Comparison of ENCODE assay signal across 21 cellular contexts in genomic region chr12:49917126-49917787, GRCh38. TPM values are rescaled to one million over a fixed set of nuclear protein-coding genes. Genes with fewer than 3 reads are reported as not detected.
A peak's percentile ranks its signal among the peaks of the same experiment; 100 is the strongest.
DNase-seq lines count a peak whose midpoint lies in the region; ATAC-seq, FAIRE-seq and TF ChIP-seq lines count a peak whose summit lies in the region.
"Had no signal": no experiment of that assay in that cellular context is flagged by ENCODE, and none has a peak within 500 bp of the region (broad histone marks: within the 10 kb centered on the region; RNA-seq: fewer than 3 reads in every experiment).

No MANE protein-coding gene starts in this region.

- H3K4me2 ChIP-seq in MM.1S (ENCODE audit: low read depth, low read length): no peak overlapping the region
- H3K4me2 ChIP-seq in GM23248 (ENCODE audit: unreplicated experiment): no peak overlapping the region
- H3K4me2 ChIP-seq: BLaER1 had no signal

- H3K27ac ChIP-seq in MM.1S (ENCODE audit: low read length) (no peak overlapping the region), GM23248 (no peak overlapping the region)
- H3K27ac ChIP-seq: BLaER1, Peyer's patch had no signal

- no peaks in the 10 kb centered on the region for H3K9me3 Mint-ChIP-seq in nephron
- H3K9me3 Mint-ChIP-seq: CD4-positive, alpha-beta memory T cell had no signal

- H3K9ac ChIP-seq in MM.1S (ENCODE audit: low read length): no peak overlapping the region
- H3K9ac ChIP-seq in GM23248: no peak overlapping the region
- H3K9ac ChIP-seq: BLaER1 had no signal

- H3K36me3 ChIP-seq in MM.1S (replicated peaks; ENCODE audit: insufficient read depth, low read length) (no peaks in the 10 kb centered on the region), GM23248 (ENCODE audit: low read depth) (no peaks in the 10 kb centered on the region)
- H3K36me3 ChIP-seq: BLaER1, Peyer's patch had no signal

- in situ Hi-C loops in GM23248 (cut with MboI): no loop called here

- H3K27ac Mint-ChIP-seq in nephron: peak overlapping the region; percentile 14 to 46 (median 34)
- H3K27ac Mint-ChIP-seq: CD4-positive, alpha-beta memory T cell had no signal

- FAIRE-seq in D721Med (lab: Jason Lieb, UNC): peak; percentile 35
- FAIRE-seq: K562 had no signal

- H3K36me3 Mint-ChIP-seq in nephron (ENCODE audit: low read depth): no peaks in the 10 kb centered on the region
- H3K36me3 Mint-ChIP-seq: CD4-positive, alpha-beta memory T cell had no signal

- no peaks in the 10 kb centered on the region for H4K20me1 ChIP-seq in MM.1S (ENCODE audit: insufficient read depth, low read length)
- no peaks in the 10 kb centered on the region for H4K20me1 ChIP-seq in GM23248 (ENCODE audit: insufficient read depth)
- H4K20me1 ChIP-seq: BLaER1 had no signal

- H3F3A ChIP-seq in MM.1S (ENCODE audit: insufficient read depth, low read length) (no peaks in the 10 kb centered on the region), GM23248 (ENCODE audit: insufficient read depth) (0 out of 2 replicates have a peak, but pooled peaks cover 6% of the 10 kb centered on the region)

- H3K9me2 ChIP-seq in MM.1S (replicated peaks; ENCODE audit: insufficient read depth, low read length) (no peaks in the 10 kb centered on the region), GM23248 (ENCODE audit: insufficient read depth) (no peaks in the 10 kb centered on the region)

- H3K27me3 ChIP-seq in MM.1S (replicated peaks; ENCODE audit: insufficient read depth, low read length) (no peaks in the 10 kb centered on the region), GM23248 (replicated peaks; ENCODE audit: insufficient read depth) (no peaks in the 10 kb centered on the region)
- H3K27me3 ChIP-seq: BLaER1, Peyer's patch had no signal

- H3K27me3 Mint-ChIP-seq in nephron (ENCODE audit: low read depth): peaks cover 16% of the 10 kb centered on the region

- peak overlapping the region in 1 of 3 experiments; percentile 14 for H3K4me3 Mint-ChIP-seq in nephron
- H3K4me3 Mint-ChIP-seq: CD4-positive, alpha-beta memory T cell had no signal

- H3K4me3 ChIP-seq in epithelial cell of esophagus (ENCODE audit: low read length): no peak overlapping the region
- H3K4me3 ChIP-seq in MM.1S (ENCODE audit: low read length): no peak overlapping the region
- no peak overlapping the region for H3K4me3 ChIP-seq in GM23248
- H3K4me3 ChIP-seq: BLaER1, K562, Peyer's patch had no signal

- H3K4me1 ChIP-seq in MM.1S (ENCODE audit: low read length) (no peaks in the 10 kb centered on the region), GM23248 (ENCODE audit: insufficient read depth) (peaks cover 10% of the 10 kb centered on the region)
- H3K4me1 ChIP-seq: BLaER1, Peyer's patch had no signal

- TF ChIP-seq CTCF in D721Med (IDR thresholded peaks at IDR 0.05; ENCODE audit: insufficient read depth, missing control alignments): no peak
- no peak for TF ChIP-seq CTCF in epithelial cell of esophagus (IDR thresholded peaks at IDR 0.05; ENCODE audit: insufficient read depth, low read depth, low read length, missing control alignments)
- no peak for TF ChIP-seq CTCF in nephron (IDR thresholded peaks at IDR 0.05; ENCODE audit: unreplicated experiment in 3 of 3)
- TF ChIP-seq CTCF in MM.1S (IDR thresholded peaks at IDR 0.05; ENCODE audit: low read length): no peak
- TF ChIP-seq CTCF in omental fat pad (IDR thresholded peaks at IDR 0.05): no peak

- DNase-seq in D721Med (ENCODE audit: insufficient read length, low spot score): peak; percentile 78
- DNase-seq in NCI-H82 (lab: John Stamatoyannopoulos, UW): peak; percentile 96
- peak; percentile 35 for DNase-seq in epithelial cell of esophagus (ENCODE audit: low read depth)
- DNase-seq in MM.1S: no peak
- no peak for DNase-seq in NCI-H146 treated with DMSO at 0.1 percent for 48 hours (lab: John Stamatoyannopoulos, UW; ENCODE audit: unreplicated experiment)
- no peak for DNase-seq in omental fat pad (ENCODE audit: low spot score)
- no peak for DNase-seq in GM23248
- DNase-seq: CD4-positive, alpha-beta memory T cell; DMS79 treated with DMSO at 0.1 percent for 48 hours; H7; MV-4-11; NCI-H1417 treated with DMSO at 0.1 percent for 48 hours; NCI-H1930; NCI-H345; NCI-H526 treated with DMSO at 0.1 percent for 48 hours had no signal

- no peak for ATAC-seq in omental fat pad (ENCODE audit: low FRiP score)
- ATAC-seq: K562 had no signal

- H2AFZ ChIP-seq in MM.1S (ENCODE audit: low read length) (no peak overlapping the region), GM23248 (no peak overlapping the region)

- peaks cover 37% of the 10 kb centered on the region for H3K4me1 Mint-ChIP-seq in nephron

- 73 to 75% methylated on average over 12 of the region's 12 CpGs for WGBS in GM23248 (ENCODE audit: low coverage in 1 of 2, low lambda C conversion rate in 2 of 2, missing lambda C conversion rate in 2 of 2), 2 experiments

- no peaks in the 10 kb centered on the region for H3K79me2 ChIP-seq in MM.1S (ENCODE audit: low read length)
- no peaks in the 10 kb centered on the region for H3K79me2 ChIP-seq in GM23248 (ENCODE audit: insufficient read depth)

- H3K9me3 ChIP-seq in MM.1S (replicated peaks; ENCODE audit: insufficient read depth, low read length) (no peaks in the 10 kb centered on the region), GM23248 (ENCODE audit: low read depth) (no peaks in the 10 kb centered on the region)
- H3K9me3 ChIP-seq: BLaER1, Peyer's patch had no signal

RNA-seq across cellular contexts. Expression of gene FAIM2, which starts 13.6 kb away (rescaled TPM):
- total RNA-seq in omental fat pad: 1 to 10 TPM in 3 of 4 donors, under 1 TPM in 1; 0.36 to 6.1 (median 3.1) TPM
- total RNA-seq in GM23248 (2014; rRNA removed; shearing (Covaris generic)): 0.86 and 2.8 TPM in 2 replicates
- polyA plus RNA-seq in GM23248 (2016; fragmentation: Nextera tagmentation; extraction: Ambion mirVana): 4.6 and 5.3 TPM in 2 replicates
- total RNA-seq: A673, H7, K562, SK-MEL-5 had no signal

RNA-seq across cellular contexts. Expression of gene AQP2, which starts 33.3 kb away (rescaled TPM):
- not detected for total RNA-seq in omental fat pad
- not detected in 2 replicates for total RNA-seq in GM23248 (2014; rRNA removed; shearing (Covaris generic))
- not detected in 2 replicates for polyA plus RNA-seq in GM23248 (2016; fragmentation: Nextera tagmentation; extraction: Ambion mirVana)
- total RNA-seq: A673; CD4-positive, alpha-beta memory T cell; H7; K562; Peyer's patch; SK-MEL-5 had no signal
- polyA plus RNA-seq: CD4-positive, alpha-beta memory T cell; K562 had no signal

RNA-seq across cellular contexts. Expression of gene AQP5, which starts 44.4 kb away (rescaled TPM):
- total RNA-seq in omental fat pad: not detected
- not detected in 2 replicates for total RNA-seq in GM23248 (2014; rRNA removed; shearing (Covaris generic))
- polyA plus RNA-seq in GM23248 (2016; fragmentation: Nextera tagmentation; extraction: Ambion mirVana): not detected in 2 replicates
- total RNA-seq: A673; CD4-positive, alpha-beta memory T cell; K562; Peyer's patch; SK-MEL-5 had no signal
- polyA plus RNA-seq: CD4-positive, alpha-beta memory T cell; K562 had no signal

RNA-seq across cellular contexts. Expression of gene AQP6, which starts 55.5 kb away (rescaled TPM):
- under 1 TPM in 1 of 4 donors, not detected in 3; 0.56 TPM for total RNA-seq in omental fat pad
- total RNA-seq in GM23248 (2014; rRNA removed; shearing (Covaris generic)): not detected in 2 replicates
- not detected in 2 replicates for polyA plus RNA-seq in GM23248 (2016; fragmentation: Nextera tagmentation; extraction: Ambion mirVana)
- total RNA-seq: A673; CD4-positive, alpha-beta memory T cell; H7; Peyer's patch had no signal
- polyA plus RNA-seq: CD4-positive, alpha-beta memory T cell had no signal

Comparison
In these comparisons a context has a peak if more than half of its experiments do, and no peak if none do; other contexts are left out.
1. DNase-seq: peak in D721Med (single experiment), NCI-H82 (single experiment) and epithelial cell of esophagus (single experiment); none in MM.1S (single experiment), NCI-H146 treated with DMSO at 0.1 percent for 48 hours (single experiment), omental fat pad (single experiment) and GM23248 (single experiment).